Comparison of ENCODE assay signal across 28 cellular contexts in the genomic region with DNA sequence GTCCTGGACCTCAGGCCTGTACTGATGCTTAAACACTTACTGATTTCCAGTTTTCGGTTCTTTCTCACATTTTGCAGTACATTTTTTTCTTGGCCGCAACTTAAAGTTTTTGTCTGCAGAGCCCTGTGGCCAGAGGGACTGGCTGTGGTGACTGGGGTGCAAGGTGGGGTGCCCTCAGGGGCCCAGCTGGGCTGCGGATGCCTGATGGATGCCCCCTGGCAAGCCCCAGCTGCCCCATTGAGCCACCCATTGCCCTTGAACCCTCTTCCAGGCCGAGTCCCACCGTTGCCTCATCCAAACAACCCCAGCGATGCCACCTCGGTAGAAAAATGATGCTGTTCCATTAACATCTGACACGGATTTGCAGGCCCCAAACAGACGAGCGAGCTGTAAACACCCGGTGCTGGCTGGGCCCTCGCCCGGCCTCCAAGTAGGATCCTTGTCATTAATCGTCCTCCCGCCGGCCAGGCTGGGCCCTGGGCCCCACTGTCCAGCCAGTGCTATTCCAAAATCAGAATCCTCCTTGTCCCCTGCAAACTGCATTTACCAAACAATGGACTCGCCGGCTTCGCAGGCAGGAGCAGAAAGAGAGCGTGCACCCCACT.
DNase-seq lines count a peak whose midpoint lies in the region; ATAC-seq and TF ChIP-seq lines count a peak whose summit lies in the region.
"Had no signal": no experiment of that assay in that cellular context is flagged by ENCODE, and none has a peak within 500 bp of the region (broad histone marks: within the 10 kb centered on the region; RNA-seq: fewer than 3 reads in every experiment).

No MANE protein-coding gene starts in this region.

- H3K27ac ChIP-seq in prostate gland, result no peak overlapping the region
- H3K27ac ChIP-seq: breast epithelium, esophagus muscularis mucosa, foreskin keratinocyte, heart right ventricle, KMS-11, SJCRH30, transverse colon had no signal

- H3K9me3 ChIP-seq in prostate gland, result no peaks in the 10 kb centered on the region

- no peaks in the 10 kb centered on the region for H3K4me1 ChIP-seq in prostate gland (replicated peaks)
- H3K4me1 ChIP-seq: breast epithelium, foreskin keratinocyte, heart right ventricle, SJCRH30 had no signal

- intact Hi-C loops in prostate gland (cut with DNase I), result no loop called here

- POLR2A ChIA-PET in HEK293T (lab: Yijun Ruan, JAX), result no interaction called here

- no peaks in the 10 kb centered on the region for H3K36me3 ChIP-seq in prostate gland
- H3K36me3 ChIP-seq: breast epithelium, SJCRH30, transverse colon had no signal

- no peak for ATAC-seq in GM18867 (IDR thresholded peaks at IDR 0.05; ENCODE audit: unreplicated experiment)
- ATAC-seq: effector memory CD8-positive, alpha-beta T cell; foreskin keratinocyte; heart right ventricle; left colon had no signal

- CTCF ChIA-PET in HEK293T (lab: Yijun Ruan, JAX), result no interaction called here

- no peaks in the 10 kb centered on the region for H3K27me3 ChIP-seq in prostate gland (replicated peaks; ENCODE audit: insufficient read depth)
- H3K27me3 ChIP-seq: breast epithelium, foreskin keratinocyte, heart right ventricle, SJCRH30, transverse colon had no signal

- in situ Hi-C loops in GM13976 (cut with MboI; ENCODE audit: low sequenced_read_pairs, unreplicated experiment), result loop anchor here (25.0 kb wide), 1 partner anchor 278 kb away; a partner anchor contains a TSS

- no peak for TF ChIP-seq POLR2A in prostate gland (IDR thresholded peaks at IDR 0.05)

- DNase-seq in GM13976 (ENCODE audit: low spot score), result peak; percentile 18
- DNase-seq in HEK293T (ENCODE audit: extremely low spot score), result peak; percentile 1
- DNase-seq in iPS-NIHi11 (ENCODE audit: low spot score), result peak; percentile 1
- DNase-seq in prostate gland (ENCODE audit: low spot score), result peak; percentile 3
- DNase-seq in NCI-H2107 treated with DMSO at 0.1 percent for 48 hours (lab: John Stamatoyannopoulos, UW; ENCODE audit: unreplicated experiment), result no peak
- DNase-seq in hippocampal formation (lab: John Stamatoyannopoulos, UW), result no peak
- DNase-seq: activated CD4-positive, CD25-positive, alpha-beta regulatory T cell; activated naive CD4-positive, alpha-beta T cell treated with anti-CD3 and anti-CD28 coated beads, Interleukin-2, amount 50 U/mL, for 16 hours; C1 segment of cervical spinal cord; COR-L47; effector memory CD8-positive, alpha-beta T cell; foreskin keratinocyte; GF-D8; heart right ventricle; mesendoderm; MM.1S; NCI-H2081; NCI-H226; nucleus accumbens; small intestine; stimulated activated CD4-positive, alpha-beta T cell treated with anti-CD3 and anti-CD28 coated beads, Interleukin-1b, Interleukin-23, amount 100 ng/mL, for 48 hours had no signal

- 91% methylated on average over 20 of the region's 20 CpGs for WGBS in prostate gland

- H3K4me3 ChIP-seq in prostate gland, result no peak overlapping the region
- H3K4me3 ChIP-seq: breast epithelium, esophagus muscularis mucosa, heart right ventricle, SJCRH30, transverse colon had no signal

- TF ChIP-seq CTCF in GM13976 (IDR thresholded peaks at IDR 0.05; ENCODE audit: borderline replicate concordance, control extremely low read depth, extremely low read depth, insufficient read depth, missing control alignments), result no peak
- no peak for TF ChIP-seq CTCF in prostate gland (IDR thresholded peaks at IDR 0.05)

TF ChIP-seq in HEK293T, 16 proteins besides CTCF, POLR2A, EP300 and RAD21:
- TF ChIP-seq CTBP1 (IDR thresholded peaks at IDR 0.05; ENCODE audit: borderline replicate concordance) (no peak), ZNF384 (IDR thresholded peaks at IDR 0.05) (no peak), SP1 (IDR thresholded peaks at IDR 0.05) (no peak), BHLHE40 (IDR thresholded peaks at IDR 0.05; ENCODE audit: borderline replicate concordance) (no peak), SUZ12 (IDR thresholded peaks at IDR 0.05) (no peak), LEF1 (IDR thresholded peaks at IDR 0.05; ENCODE audit: borderline replicate concordance) (no peak), FOXM1 (IDR thresholded peaks at IDR 0.05; ENCODE audit: borderline replicate concordance) (no peak), ARNT (IDR thresholded peaks at IDR 0.05) (no peak), TARDBP (IDR thresholded peaks at IDR 0.05) (no peak), L3MBTL2 (conservative IDR thresholded peaks at IDR 0.05) (no peak), ELF4 (IDR thresholded peaks at IDR 0.05) (no peak), HDGF (IDR thresholded peaks at IDR 0.05; ENCODE audit: borderline replicate concordance) (no peak), FOXK2 (IDR thresholded peaks at IDR 0.05) (no peak), NFRKB (IDR thresholded peaks at IDR 0.05) (no peak), FOXA1 (IDR thresholded peaks at IDR 0.05) (no peak)
- TF ChIP-seq, protein P1, sequence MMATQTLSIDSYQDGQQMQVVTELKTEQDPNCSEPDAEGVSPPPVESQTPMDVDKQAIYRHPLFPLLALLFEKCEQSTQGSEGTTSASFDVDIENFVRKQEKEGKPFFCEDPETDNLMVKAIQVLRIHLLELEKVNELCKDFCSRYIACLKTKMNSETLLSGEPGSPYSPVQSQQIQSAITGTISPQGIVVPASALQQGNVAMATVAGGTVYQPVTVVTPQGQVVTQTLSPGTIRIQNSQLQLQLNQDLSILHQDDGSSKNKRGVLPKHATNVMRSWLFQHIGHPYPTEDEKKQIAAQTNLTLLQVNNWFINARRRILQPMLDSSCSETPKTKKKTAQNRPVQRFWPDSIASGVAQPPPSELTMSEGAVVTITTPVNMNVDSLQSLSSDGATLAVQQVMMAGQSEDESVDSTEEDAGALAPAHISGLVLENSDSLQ (IDR thresholded peaks at IDR 0.05), result no peak

Comparison
In these comparisons a context has a peak if more than half of its experiments do, and no peak if none do; other contexts are left out.
1. DNase-seq: peak in GM13976 (single experiment), HEK293T (single experiment), iPS-NIHi11 (single experiment) and prostate gland (single experiment); none in NCI-H2107 treated with DMSO at 0.1 percent for 48 hours (single experiment) and hippocampal formation (0 of 2).